ENCODE assay signal across 9 cellular contexts in genomic region chr10:24344279-24344678, GRCh38.
A peak's percentile ranks its signal among the peaks of the same experiment; 100 is the strongest.
DNase-seq lines count a peak whose midpoint lies in the region; TF ChIP-seq lines count a peak whose summit lies in the region.
"Had no signal": no experiment of that assay in that cellular context is flagged by ENCODE, and none has a peak within 500 bp of the region (broad histone marks: within the 10 kb centered on the region; RNA-seq: fewer than 3 reads in every experiment).

No MANE protein-coding gene starts in this region.

- DNase-seq in AG08395 (ENCODE audit: low spot score) (peak; percentile 88), Kasumi-1 (lab: John Stamatoyannopoulos, UW) (peak; percentile 82 to 92), SW 1271 (lab: John Stamatoyannopoulos, UW) (no peak), T-helper 2 cell (no peak), activated gamma-delta T cell treated with Interleukin-2 at 50 U/mL for 16 hours (no peak), NCI-H510A treated with DMSO at 0.1 percent for 48 hours (lab: John Stamatoyannopoulos, UW) (no peak)
- DNase-seq: activated naive CD8-positive, alpha-beta T cell treated with anti-CD3 and anti-CD28 coated beads for 36 hours had no signal

- H3K36me3 ChIP-seq in mesodermal cell (ENCODE audit: control insufficient read depth, insufficient read depth, low read length): no peaks in the 10 kb centered on the region

- peak overlapping the region in 2 of 5 experiments; percentile 36 to 51 for H3K4me3 Mint-ChIP-seq in brain
- H3K4me3 Mint-ChIP-seq: activated naive CD8-positive, alpha-beta T cell treated with anti-CD3 and anti-CD28 coated beads for 36 hours had no signal

- no peak for TF ChIP-seq CTCF in brain (conservative IDR thresholded peaks at IDR 0.05)

- H3K9me3 Mint-ChIP-seq in brain: no peaks in the 10 kb centered on the region
- H3K9me3 Mint-ChIP-seq: activated naive CD8-positive, alpha-beta T cell treated with anti-CD3 and anti-CD28 coated beads for 36 hours had no signal

- H3K27me3 Mint-ChIP-seq in brain: no peaks in the 10 kb centered on the region

- no peaks in the 10 kb centered on the region for H3K36me3 Mint-ChIP-seq in brain
- H3K36me3 Mint-ChIP-seq: activated naive CD8-positive, alpha-beta T cell treated with anti-CD3 and anti-CD28 coated beads for 36 hours had no signal

- H3K4me1 Mint-ChIP-seq in brain: peaks cover 41% of the 10 kb centered on the region
- H3K4me1 Mint-ChIP-seq: activated naive CD8-positive, alpha-beta T cell treated with anti-CD3 and anti-CD28 coated beads for 36 hours had no signal

- peaks cover 4% of the 10 kb centered on the region for H3K9me3 ChIP-seq in mesodermal cell (ENCODE audit: control insufficient read depth, low read length)

- WGBS in mesodermal cell (ENCODE audit: insufficient coverage in 2 of 2), 2 experiments: 92 to 94% methylated on average over 3 to 4 of the region's 4 CpGs

- H3K27ac ChIP-seq in mesodermal cell (ENCODE audit: low read depth, low read length, severe bottlenecking): peak overlapping the region; percentile 10

- H3K4me3 ChIP-seq in mesodermal cell (ENCODE audit: extremely low read depth, insufficient read depth, low read length, poor library complexity, severe bottlenecking): no peak overlapping the region

- H3K4me1 ChIP-seq in mesodermal cell (ENCODE audit: control insufficient read depth, insufficient read depth, low read length, poor library complexity, severe bottlenecking): peaks cover 22% of the 10 kb centered on the region

- H3K27ac Mint-ChIP-seq in brain: peak overlapping the region in 4 of 5 experiments; percentile 21 to 84 (median 66)
- H3K27ac Mint-ChIP-seq: activated naive CD8-positive, alpha-beta T cell treated with anti-CD3 and anti-CD28 coated beads for 36 hours had no signal

Comparison
In these comparisons a context has a peak if more than half of its experiments do, and no peak if none do; other contexts are left out.
1. DNase-seq: peak in AG08395 (single experiment) and Kasumi-1 (2 of 2); none in SW 1271 (0 of 2), T-helper 2 cell (0 of 5), activated gamma-delta T cell treated with Interleukin-2 at 50 U/mL for 16 hours (single experiment) and NCI-H510A treated with DMSO at 0.1 percent for 48 hours (single experiment).